ENCODE assay signal across 1 cellular context in genomic region chr7:99359465-99360154, GRCh38.
TF ChIP-seq lines count a peak whose summit lies in the region.

No MANE protein-coding gene starts in this region.

TF ChIP-seq in GM23338, 12 proteins besides CTCF, POLR2A, EP300 and RAD21 (continued from another document):
- TF ChIP-seq REST (IDR thresholded peaks at IDR 0.05; ENCODE audit: unreplicated experiment) = no peak
- TF ChIP-seq EZH2 (IDR thresholded peaks at IDR 0.05; ENCODE audit: low read depth, unreplicated experiment) = no peak
- TF ChIP-seq STAT1 (IDR thresholded peaks at IDR 0.05; ENCODE audit: unreplicated experiment) = no peak
- no peak for TF ChIP-seq ETS1 (IDR thresholded peaks at IDR 0.05)
- TF ChIP-seq ZNF331 (CRISPR knock-in tag; IDR thresholded peaks at IDR 0.05; ENCODE audit: low read depth) = no peak
- no peak for TF ChIP-seq NANOG (IDR thresholded peaks at IDR 0.05; ENCODE audit: borderline replicate concordance)
